30 cellular contexts compared by ENCODE assay signal in genomic region chr4:44210750-44211149, GRCh38.
DNase-seq lines count a peak whose midpoint lies in the region; ATAC-seq and TF ChIP-seq lines count a peak whose summit lies in the region.
"Had no signal": no experiment of that assay in that cellular context is flagged by ENCODE, and none has a peak within 500 bp of the region (broad histone marks: within the 10 kb centered on the region; RNA-seq: fewer than 3 reads in every experiment).

No MANE protein-coding gene starts in this region.

- CTCF ChIA-PET in activated CD4-positive, alpha-beta T cell treated with anti-CD3 and anti-CD28 coated beads for 36 hours (lab: Charles Lee), result no interaction called here

- ATAC-seq in GM21825 (IDR thresholded peaks at IDR 0.05; ENCODE audit: unreplicated experiment), result no peak
- no peak for ATAC-seq in activated CD4-positive, alpha-beta T cell treated with anti-CD3 and anti-CD28 coated beads for 36 hours
- ATAC-seq: activated CD8-positive, alpha-beta memory T cell treated with anti-CD3 and anti-CD28 coated beads, Interleukin-2, amount 10 ng/mL, durations not matched to agents 7 days and 5 days; activated T-cell treated with anti-CD3 and anti-CD28 coated beads, Interleukin-2, amount 50 U/mL, for 4 hours; lower lobe of right lung had no signal

- TF ChIP-seq CTCF in WERI-Rb-1 (IDR thresholded peaks at IDR 0.05; ENCODE audit: low read depth, low read length) (0 out of 2 replicates have a peak, but pooled peaks have one; percentile 21), type B pancreatic cell (conservative IDR thresholded peaks at IDR 0.05) (peak; percentile 36)

- H3K4me1 Mint-ChIP-seq in type B pancreatic cell (ENCODE audit: unreplicated experiment), result no peaks in the 10 kb centered on the region
- no peaks in the 10 kb centered on the region for H3K4me1 Mint-ChIP-seq in activated CD4-positive, alpha-beta T cell treated with anti-CD3 and anti-CD28 coated beads for 36 hours
- H3K4me1 Mint-ChIP-seq: activated CD8-positive, alpha-beta memory T cell treated with anti-CD3 and anti-CD28 coated beads, Interleukin-2, amount 10 ng/mL, durations not matched to agents 7 days and 5 days; activated naive CD8-positive, alpha-beta T cell treated with anti-CD3 and anti-CD28 coated beads for 36 hours; nephron had no signal

- DNase-seq in DMS53 (lab: John Stamatoyannopoulos, UW), result peak; percentile 24
- no peak for DNase-seq in DMS53 treated with DMSO at 0.1 percent for 48 hours (lab: John Stamatoyannopoulos, UW; ENCODE audit: unreplicated experiment)
- DNase-seq in WERI-Rb-1, result no peak
- peak; percentile 15 for DNase-seq in iPS DF 19.7 (ENCODE audit: low read depth, low spot score)
- DNase-seq in type B pancreatic cell (ENCODE audit: extremely low spot score, unreplicated experiment), result no peak
- no peak for DNase-seq in GF-D8 (lab: John Stamatoyannopoulos, UW)
- DNase-seq in activated CD4-positive, alpha-beta T cell treated with anti-CD3 and anti-CD28 coated beads for 36 hours, result no peak
- DNase-seq: activated CD4-positive, alpha-beta T cell treated with anti-CD3 and anti-CD28 coated beads, Interleukin-2, amount 50 U/mL, for 1 hour; activated CD8-positive, alpha-beta memory T cell treated with anti-CD3 and anti-CD28 coated beads, Interleukin-2, amount 10 ng/mL, durations not matched to agents 7 days and 5 days; activated gamma-delta T cell; activated naive CD8-positive, alpha-beta T cell treated with anti-CD3 and anti-CD28 coated beads for 36 hours; activated T-cell treated with anti-CD3 and anti-CD28 coated beads, Interleukin-2, amount 50 U/mL, for 4 hours; aorta; C1 segment of cervical spinal cord; colonic mucosa; COR-L47; effector CD8-positive, alpha-beta T cell; GOT3; lower lobe of right lung; NCI-H1417 treated with DMSO at 0.1 percent for 48 hours; NCI-H2081; NCI-H345; Peyer's patch; SJCRH30; stimulated activated naive CD4-positive, alpha-beta T cell; T-helper 9 cell; upper lobe of left lung had no signal

- no peaks in the 10 kb centered on the region for H3K9me3 Mint-ChIP-seq in type B pancreatic cell
- H3K9me3 Mint-ChIP-seq in activated CD4-positive, alpha-beta T cell treated with anti-CD3 and anti-CD28 coated beads for 36 hours (ENCODE audit: low read depth), result no peaks in the 10 kb centered on the region
- H3K9me3 Mint-ChIP-seq: nephron had no signal

- H3K4me3 Mint-ChIP-seq in type B pancreatic cell, result no peak overlapping the region
- no peak overlapping the region for H3K4me3 Mint-ChIP-seq in activated CD4-positive, alpha-beta T cell treated with anti-CD3 and anti-CD28 coated beads for 36 hours
- H3K4me3 Mint-ChIP-seq: activated CD8-positive, alpha-beta memory T cell treated with anti-CD3 and anti-CD28 coated beads, Interleukin-2, amount 10 ng/mL, durations not matched to agents 7 days and 5 days; activated naive CD8-positive, alpha-beta T cell treated with anti-CD3 and anti-CD28 coated beads for 36 hours; activated T-cell treated with anti-CD3 and anti-CD28 coated beads, Interleukin-2, amount 50 U/mL, for 4 hours; nephron had no signal

- intact Hi-C loops in activated CD4-positive, alpha-beta T cell treated with anti-CD3 and anti-CD28 coated beads for 36 hours (cut with DNase I, micrococcal nuclease), result no loop called here

- no peaks in the 10 kb centered on the region for H3K27me3 Mint-ChIP-seq in type B pancreatic cell
- H3K27me3 Mint-ChIP-seq in activated CD4-positive, alpha-beta T cell treated with anti-CD3 and anti-CD28 coated beads for 36 hours, result no peaks in the 10 kb centered on the region
- H3K27me3 Mint-ChIP-seq: activated CD8-positive, alpha-beta memory T cell treated with anti-CD3 and anti-CD28 coated beads, Interleukin-2, amount 10 ng/mL, durations not matched to agents 7 days and 5 days; activated naive CD8-positive, alpha-beta T cell treated with anti-CD3 and anti-CD28 coated beads for 36 hours had no signal

- no peaks in the 10 kb centered on the region for H3K27me3 ChIP-seq in WERI-Rb-1 (ENCODE audit: insufficient read depth, low read depth, severe bottlenecking)
- H3K27me3 ChIP-seq: colonic mucosa, Peyer's patch, upper lobe of left lung had no signal

- no peaks in the 10 kb centered on the region for H3K36me3 Mint-ChIP-seq in type B pancreatic cell
- H3K36me3 Mint-ChIP-seq in activated CD4-positive, alpha-beta T cell treated with anti-CD3 and anti-CD28 coated beads for 36 hours (ENCODE audit: low read depth), result no peaks in the 10 kb centered on the region
- H3K36me3 Mint-ChIP-seq: activated CD8-positive, alpha-beta memory T cell treated with anti-CD3 and anti-CD28 coated beads, Interleukin-2, amount 10 ng/mL, durations not matched to agents 7 days and 5 days; activated naive CD8-positive, alpha-beta T cell treated with anti-CD3 and anti-CD28 coated beads for 36 hours had no signal

- POLR2A ChIA-PET in activated CD4-positive, alpha-beta T cell treated with anti-CD3 and anti-CD28 coated beads for 36 hours (lab: Charles Lee), result no interaction called here

- H3K9me3 ChIP-seq in WERI-Rb-1 (ENCODE audit: severe bottlenecking), result no peaks in the 10 kb centered on the region
- H3K9me3 ChIP-seq: colonic mucosa, lower lobe of right lung, Peyer's patch, SJCRH30, upper lobe of left lung had no signal

- no peak overlapping the region for H3K27ac Mint-ChIP-seq in type B pancreatic cell
- H3K27ac Mint-ChIP-seq in activated CD4-positive, alpha-beta T cell treated with anti-CD3 and anti-CD28 coated beads for 36 hours, result no peak overlapping the region
- H3K27ac Mint-ChIP-seq: activated CD8-positive, alpha-beta memory T cell treated with anti-CD3 and anti-CD28 coated beads, Interleukin-2, amount 10 ng/mL, durations not matched to agents 7 days and 5 days; activated naive CD8-positive, alpha-beta T cell treated with anti-CD3 and anti-CD28 coated beads for 36 hours; nephron had no signal

- H3K27ac ChIP-seq in WERI-Rb-1, result no peak overlapping the region
- H3K27ac ChIP-seq: 22Rv1, colonic mucosa, lower lobe of right lung, Peyer's patch, SJCRH30, upper lobe of left lung had no signal

- no peaks in the 10 kb centered on the region for H3K36me3 ChIP-seq in WERI-Rb-1
- H3K36me3 ChIP-seq: colonic mucosa, lower lobe of right lung, Peyer's patch, SJCRH30, upper lobe of left lung had no signal

- H3K4me3 ChIP-seq in WERI-Rb-1 (ENCODE audit: low read depth, low read length), result no peak overlapping the region
- H3K4me3 ChIP-seq: colonic mucosa, lower lobe of right lung, Peyer's patch, SJCRH30, upper lobe of left lung had no signal

Comparison
In these comparisons a context has a peak if more than half of its experiments do, and no peak if none do; other contexts are left out.
1. DNase-seq: peak in DMS53 (single experiment) and iPS DF 19.7 (single experiment); none in DMS53 treated with DMSO at 0.1 percent for 48 hours (single experiment), WERI-Rb-1 (single experiment), type B pancreatic cell (single experiment), GF-D8 (single experiment) and activated CD4-positive, alpha-beta T cell treated with anti-CD3 and anti-CD28 coated beads for 36 hours (single experiment).